19 cellular contexts compared by ENCODE assay signal in the genomic region with DNA sequence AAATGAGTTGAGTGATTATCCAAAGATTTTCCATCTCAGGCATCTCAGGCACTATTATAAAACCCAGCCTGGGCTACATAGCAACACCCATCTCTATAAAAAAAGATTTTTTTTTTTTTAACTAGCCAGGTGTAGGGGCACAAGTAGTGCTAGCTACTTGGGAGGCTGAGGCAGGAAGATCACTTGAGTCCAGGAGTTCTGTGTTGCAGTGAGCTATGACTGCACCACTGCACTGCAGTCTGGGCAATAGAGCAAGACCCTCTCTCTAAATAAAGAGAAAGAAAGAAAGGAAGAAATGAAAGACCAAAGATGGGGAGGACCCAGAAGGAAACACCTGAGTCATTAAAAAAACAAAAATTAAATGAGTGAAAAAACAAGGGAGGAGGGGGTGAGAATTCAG. TPM values are rescaled to one million over a fixed set of nuclear protein-coding genes. Genes with fewer than 3 reads are reported as not detected.
DNase-seq lines count a peak whose midpoint lies in the region; ATAC-seq, FAIRE-seq and TF ChIP-seq lines count a peak whose summit lies in the region.
"Had no signal": no experiment of that assay in that cellular context is flagged by ENCODE, and none has a peak within 500 bp of the region (broad histone marks: within the 10 kb centered on the region; RNA-seq: fewer than 3 reads in every experiment).

No MANE protein-coding gene starts in this region.

- H3K4me3 Mint-ChIP-seq in activated naive CD4-positive, alpha-beta T cell treated with anti-CD3 and anti-CD28 coated beads, Interleukin-2, amount 50 U/mL, for 24 hours: peak overlapping the region; percentile 26
- no peak overlapping the region for H3K4me3 Mint-ChIP-seq in CD8-positive, alpha-beta T cell
- no peak overlapping the region for H3K4me3 Mint-ChIP-seq in stimulated activated effector memory CD8-positive, alpha-beta T cell treated with anti-CD3 and anti-CD28 coated beads, Interleukin-12 subunit alpha, Interleukin-12 subunit beta, amount 100 ng/mL, for 72 hours
- H3K4me3 Mint-ChIP-seq: CD14-positive monocyte had no signal

- TF ChIP-seq POLR2A in K562 (conservative IDR thresholded peaks at IDR 0.05) (no peak), gastroesophageal sphincter (IDR thresholded peaks at IDR 0.05) (no peak)

- H3K79me2 ChIP-seq in K562 (ENCODE audit: control insufficient read depth, insufficient read depth, low read length): peaks cover 89% of the 10 kb centered on the region

- no peaks in the 10 kb centered on the region for H3K27me3 Mint-ChIP-seq in activated naive CD4-positive, alpha-beta T cell treated with anti-CD3 and anti-CD28 coated beads, Interleukin-2, amount 50 U/mL, for 24 hours
- no peaks in the 10 kb centered on the region for H3K27me3 Mint-ChIP-seq in CD8-positive, alpha-beta T cell (ENCODE audit: low read depth)

- no TSS peak for BruUV-seq in K562 (replicated peaks; lab: Mats Ljungman, UMichigan)

- no peaks in the 10 kb centered on the region for H3K9me3 Mint-ChIP-seq in activated naive CD4-positive, alpha-beta T cell treated with anti-CD3 and anti-CD28 coated beads, Interleukin-2, amount 50 U/mL, for 24 hours
- no peaks in the 10 kb centered on the region for H3K9me3 Mint-ChIP-seq in CD8-positive, alpha-beta T cell
- no peaks in the 10 kb centered on the region for H3K9me3 Mint-ChIP-seq in stimulated activated effector memory CD8-positive, alpha-beta T cell treated with anti-CD3 and anti-CD28 coated beads, Interleukin-12 subunit alpha, Interleukin-12 subunit beta, amount 100 ng/mL, for 72 hours
- H3K9me3 Mint-ChIP-seq: CD14-positive monocyte had no signal

- in situ Hi-C loops in K562 (cut with MboI): no loop called here

- peaks cover 7% of the 10 kb centered on the region for H3K4me1 ChIP-seq in CD8-positive, alpha-beta T cell (ENCODE audit: insufficient read depth, low read length)
- H3K4me1 ChIP-seq in K562 (replicated peaks in 1 of 2; ENCODE audit: control insufficient read depth in 2 of 2, insufficient read depth in 2 of 2, low read length in 2 of 2) (peaks cover 0 to 11% of the 10 kb centered on the region in 2 experiments; a peak in 2 of 5 replicates), gastroesophageal sphincter (peaks cover 0 to 52% (median 0%) of the 10 kb centered on the region in 3 donors)

- no peak overlapping the region for H2AFZ ChIP-seq in K562 (ENCODE audit: low read depth, low read length)

- POLR2A ChIA-PET in CD8-positive, alpha-beta T cell (lab: Charles Lee): interaction anchor here (0.7 kb wide), 1 partner anchor 12 kb away, joined by 3 read pairs; no protein-coding TSS in a partner anchor
- POLR2A ChIA-PET in K562 (lab: Yijun Ruan, JAX): interaction anchor here (0.8 kb wide), 1 partner anchor 623 kb away, joined by 4 read pairs; no protein-coding TSS in a partner anchor

- no peak for ATAC-seq in CD8-positive, alpha-beta T cell
- ATAC-seq in K562: no peak
- ATAC-seq in stimulated activated effector memory CD8-positive, alpha-beta T cell treated with anti-CD3 and anti-CD28 coated beads, Interleukin-12 subunit alpha, Interleukin-12 subunit beta, amount 100 ng/mL, for 72 hours: no peak
- ATAC-seq in gastroesophageal sphincter: no peak
- ATAC-seq in Right ventricle myocardium superior (ENCODE audit: poor library complexity): no peak
- no peak for ATAC-seq in left colon
- ATAC-seq: GM12878, Right ventricle myocardium inferior had no signal

- no peak for FAIRE-seq in K562 (lab: Jason Lieb, UNC)
- FAIRE-seq: GM12878 had no signal

- H4K20me1 ChIP-seq in K562 (replicated peaks; ENCODE audit: control insufficient read depth, insufficient read depth, low read length): no peaks in the 10 kb centered on the region; the same call in 1 of the 2 replicates

- H3K27me3 ChIP-seq in CD8-positive, alpha-beta T cell (ENCODE audit: insufficient read depth, low read length): no peaks in the 10 kb centered on the region
- no peaks in the 10 kb centered on the region for H3K27me3 ChIP-seq in K562 (ENCODE audit: control insufficient read depth in 2 of 2, insufficient read depth in 2 of 2, low read length in 2 of 2)
- H3K27me3 ChIP-seq in gastroesophageal sphincter: no peaks in the 10 kb centered on the region

- no peak for DNase-seq in activated naive CD4-positive, alpha-beta T cell treated with Interleukin-2 at 50 U/mL for 16 hours
- DNase-seq in CD8-positive, alpha-beta T cell: no peak
- DNase-seq in K562 (ENCODE audit: extremely low read depth in 1 of 4, low spot score in 3 of 4): no peak
- no peak for DNase-seq in stimulated activated effector memory CD8-positive, alpha-beta T cell treated with anti-CD3 and anti-CD28 coated beads, Interleukin-12 subunit alpha, Interleukin-12 subunit beta, amount 100 ng/mL, for 72 hours (ENCODE audit: low spot score in 2 of 2)
- DNase-seq in Right ventricle myocardium superior: no peak
- no peak for DNase-seq in left colon
- DNase-seq: COR-L47, DND-41, Kasumi-1, NCI-H1417, NCI-H1694 treated with DMSO at 0.1 percent for 48 hours, NCI-H2081 treated with DMSO at 0.1 percent for 48 hours, NCI-H446 treated with DMSO at 0.1 percent for 48 hours, NCI-H526 treated with DMSO at 0.1 percent for 48 hours had no signal

- TF ChIP-seq CTCF in CD8-positive, alpha-beta T cell (IDR thresholded peaks at IDR 0.05): no peak
- TF ChIP-seq CTCF in K562 (IDR thresholded peaks at IDR 0.05 in 2 of 3, conservative IDR thresholded peaks at IDR 0.05 in 1 of 3; ENCODE audit: insufficient read depth in 2 of 3, low read depth in 1 of 3, low read length in 3 of 3): no peak
- TF ChIP-seq CTCF in gastroesophageal sphincter (IDR thresholded peaks at IDR 0.05): no peak

- CTCF ChIA-PET in CD8-positive, alpha-beta T cell (lab: Charles Lee): no interaction called here
- CTCF ChIA-PET in K562 (lab: Yijun Ruan, JAX; ENCODE audit: low intra/inter-chr PET ratio): no interaction called here

- no peak for TF ChIP-seq RAD21 in K562 (CRISPR knock-in tag; conservative IDR thresholded peaks at IDR 0.05 in 1 of 2, IDR thresholded peaks at IDR 0.05 in 1 of 2)

- H3K9me3 ChIP-seq in CD8-positive, alpha-beta T cell (ENCODE audit: low read length): no peaks in the 10 kb centered on the region
- H3K9me3 ChIP-seq in K562 (replicated peaks; ENCODE audit: control insufficient read depth, insufficient read depth, low read depth, low read length) (no peaks in the 10 kb centered on the region), gastroesophageal sphincter (no peaks in the 10 kb centered on the region)

- intact Hi-C loops in CD8-positive, alpha-beta T cell (cut with DNase I, micrococcal nuclease): no loop called here
- intact Hi-C loops in K562 (cut with micrococcal nuclease) (no loop called here), Right ventricle myocardium superior (cut with DNase I) (no loop called here), left colon (cut with DNase I, micrococcal nuclease) (no loop called here)

- peaks cover 63% of the 10 kb centered on the region for H3K4me1 Mint-ChIP-seq in activated naive CD4-positive, alpha-beta T cell treated with anti-CD3 and anti-CD28 coated beads, Interleukin-2, amount 50 U/mL, for 24 hours
- peaks cover 71% of the 10 kb centered on the region for H3K4me1 Mint-ChIP-seq in CD8-positive, alpha-beta T cell (ENCODE audit: low read depth)
- peaks cover 41% of the 10 kb centered on the region for H3K4me1 Mint-ChIP-seq in stimulated activated effector memory CD8-positive, alpha-beta T cell treated with anti-CD3 and anti-CD28 coated beads, Interleukin-12 subunit alpha, Interleukin-12 subunit beta, amount 100 ng/mL, for 72 hours

- H3K9me1 ChIP-seq in K562 (ENCODE audit: control insufficient read depth, insufficient read depth, low read length): no peaks in the 10 kb centered on the region

- H3K27ac ChIP-seq in CD8-positive, alpha-beta T cell (ENCODE audit: low read depth, low read length): no peak overlapping the region
- H3K27ac ChIP-seq in K562 (ENCODE audit: extremely low read depth, low read depth, low read length) (no peak overlapping the region), gastroesophageal sphincter (no peak overlapping the region)

- no peak overlapping the region for H3K9ac ChIP-seq in K562 (ENCODE audit: insufficient read depth in 1 of 2, low read depth in 2 of 2, low read length in 2 of 2)

- TF ChIP-seq EP300 in K562 (IDR thresholded peaks at IDR 0.05; ENCODE audit: low read length) (no peak), gastroesophageal sphincter (IDR thresholded peaks at IDR 0.05) (no peak)

- no peak overlapping the region for H3K4me2 ChIP-seq in K562 (ENCODE audit: insufficient read depth, low read length)

- peaks cover 15% of the 10 kb centered on the region for H3K36me3 Mint-ChIP-seq in activated naive CD4-positive, alpha-beta T cell treated with anti-CD3 and anti-CD28 coated beads, Interleukin-2, amount 50 U/mL, for 24 hours
- peaks cover 41% of the 10 kb centered on the region for H3K36me3 Mint-ChIP-seq in CD8-positive, alpha-beta T cell
- H3K36me3 Mint-ChIP-seq in stimulated activated effector memory CD8-positive, alpha-beta T cell treated with anti-CD3 and anti-CD28 coated beads, Interleukin-12 subunit alpha, Interleukin-12 subunit beta, amount 100 ng/mL, for 72 hours: peaks cover 11% of the 10 kb centered on the region

- peak overlapping the region; percentile 25 for H3K27ac Mint-ChIP-seq in activated naive CD4-positive, alpha-beta T cell treated with anti-CD3 and anti-CD28 coated beads, Interleukin-2, amount 50 U/mL, for 24 hours
- H3K27ac Mint-ChIP-seq in CD8-positive, alpha-beta T cell: peak overlapping the region; percentile 55
- peak overlapping the region; percentile 13 for H3K27ac Mint-ChIP-seq in stimulated activated effector memory CD8-positive, alpha-beta T cell treated with anti-CD3 and anti-CD28 coated beads, Interleukin-12 subunit alpha, Interleukin-12 subunit beta, amount 100 ng/mL, for 72 hours

- no peak overlapping the region for H3K4me3 ChIP-seq in CD8-positive, alpha-beta T cell (ENCODE audit: low read depth, low read length)
- H3K4me3 ChIP-seq in K562: no peak overlapping the region
- H3K4me3 ChIP-seq in gastroesophageal sphincter: no peak overlapping the region
- H3K4me3 ChIP-seq: GM12878 had no signal

- H3K36me3 ChIP-seq in CD8-positive, alpha-beta T cell (ENCODE audit: insufficient read depth, low read length): no peaks in the 10 kb centered on the region
- H3K36me3 ChIP-seq in K562 (ENCODE audit: control insufficient read depth, insufficient read depth, low read length) (peaks cover 29% of the 10 kb centered on the region; the same call in 2 of the 3 replicates), gastroesophageal sphincter (peaks cover 0 to 3% of the 10 kb centered on the region in 2 donors)

RNA-seq across cellular contexts. Expression of a gene that starts 14.1 kb away (rescaled TPM):
- total RNA-seq in CD8-positive, alpha-beta T cell: 100 to 1,000 TPM in 1 of 2 experiments, 10 to 100 TPM in 1; 96.7 to 103 TPM
- total RNA-seq in K562 (2011; cell fraction: chromatin; rRNA removed; ENCODE audit: low replicate concordance): 47.1 and 111 TPM in 2 replicates
- total RNA-seq in K562 (2011; cell fraction: nucleolus; rRNA removed): 16.2 and 22.8 TPM in 2 replicates
- 55.4 and 88.9 TPM in 2 replicates for total RNA-seq in K562 (2011; cell fraction: nucleoplasm; rRNA removed)
- 34.7 and 45.5 TPM in 2 replicates for total RNA-seq in K562 (2014; rRNA removed)
- total RNA-seq in K562 (2014; rRNA removed; fragmentation: Illumina TruSeq; extraction: Trizol): 43.0 and 52.8 TPM in 2 replicates
- 34.5 and 42.8 TPM in 2 replicates for total RNA-seq in K562 (2015; rRNA removed; fragmentation: Illumina TruSeq; extraction: Trizol)
- 37.3 and 53.1 TPM in 2 replicates for total RNA-seq in K562 (2021)
- 25.2 and 26.3 TPM in 2 replicates for polyA plus RNA-seq in K562 (2011; rRNA removed)
- 7.2 and 13.6 TPM in 2 replicates for polyA plus RNA-seq in K562 (2011; cell fraction: cytosol; rRNA removed)
- 26.3 and 32.7 TPM in 2 replicates for polyA plus RNA-seq in K562 (2011; cell fraction: nucleus; rRNA removed)
- 24.0 and 42.9 TPM in 2 replicates for polyA plus RNA-seq in K562 (2012)
- 59.2 and 63.6 TPM in 2 replicates for polyA plus RNA-seq in K562 (2014; fragmentation: Illumina TruSeq; extraction: Trizol)
- 10 to 100 TPM in 1 of 2 experiments, 1 to 10 TPM in 1; 9.7 to 14.4 TPM for polyA plus RNA-seq in K562 (2014; fragmentation: Nextera tagmentation; extraction: Ambion mirVana)
- polyA plus RNA-seq in K562 (2014; rRNA removed): 24.1 and 33.0 TPM in 2 replicates
- polyA minus RNA-seq in K562 (2011; rRNA and poly(A)+ RNA removed): 67.6 and 88.5 TPM in 2 replicates
- 26.3 and 33.4 TPM in 2 replicates for polyA minus RNA-seq in K562 (2011; cell fraction: cytosol; rRNA and poly(A)+ RNA removed)
- polyA minus RNA-seq in K562 (2011; cell fraction: nucleus; rRNA and poly(A)+ RNA removed): 16.0 and 39.0 TPM in 2 replicates
- total RNA-seq in gastroesophageal sphincter: 10 to 100 TPM; 63.9 to 99.1 (median 80.8) TPM
- total RNA-seq in Right ventricle myocardium superior: 37.7 TPM
- 10 to 100 TPM; 47.5 to 47.7 TPM for total RNA-seq in left colon

RNA-seq across cellular contexts. Expression of a gene that starts 14.5 kb away (rescaled TPM):
- 1 to 10 TPM; 1.4 to 2.0 TPM for total RNA-seq in CD8-positive, alpha-beta T cell
- total RNA-seq in K562 (2011; cell fraction: chromatin; rRNA removed; ENCODE audit: low replicate concordance): 5.2 TPM in 2 replicates
- 2.2 and 4.8 TPM in 2 replicates for total RNA-seq in K562 (2011; cell fraction: nucleolus; rRNA removed)
- 4.5 and 6.7 TPM in 2 replicates for total RNA-seq in K562 (2011; cell fraction: nucleoplasm; rRNA removed)
- 12.4 and 13.7 TPM in 2 replicates for total RNA-seq in K562 (2014; rRNA removed)
- 16.7 and 18.4 TPM in 2 replicates for total RNA-seq in K562 (2014; rRNA removed; fragmentation: Illumina TruSeq; extraction: Trizol)
- total RNA-seq in K562 (2015; rRNA removed; fragmentation: Illumina TruSeq; extraction: Trizol): 13.8 and 14.5 TPM in 2 replicates
- total RNA-seq in K562 (2021): 10.4 and 10.6 TPM in 2 replicates
- polyA plus RNA-seq in K562 (2011; rRNA removed): 14.3 and 15.6 TPM in 2 replicates
- 3.4 and 12.8 TPM in 2 replicates for polyA plus RNA-seq in K562 (2011; cell fraction: cytosol; rRNA removed)
- 4.1 and 5.8 TPM in 2 replicates for polyA plus RNA-seq in K562 (2011; cell fraction: nucleus; rRNA removed)
- polyA plus RNA-seq in K562 (2012): 28.7 and 40.3 TPM in 2 replicates
- polyA plus RNA-seq in K562 (2014; fragmentation: Illumina TruSeq; extraction: Trizol): 10.8 and 13.9 TPM in 2 replicates
- 10 to 100 TPM; 37.5 to 40.6 TPM for polyA plus RNA-seq in K562 (2014; fragmentation: Nextera tagmentation; extraction: Ambion mirVana)
- polyA plus RNA-seq in K562 (2014; rRNA removed): 11.9 and 17.0 TPM in 2 replicates
- 9.5 and 11.2 TPM in 2 replicates for polyA minus RNA-seq in K562 (2011; rRNA and poly(A)+ RNA removed)
- polyA minus RNA-seq in K562 (2011; cell fraction: cytosol; rRNA and poly(A)+ RNA removed): 2.7 and 5.7 TPM in 2 replicates
- polyA minus RNA-seq in K562 (2011; cell fraction: nucleus; rRNA and poly(A)+ RNA removed): 2.8 and 4.7 TPM in 2 replicates
- total RNA-seq in gastroesophageal sphincter: 100 to 1,000 TPM in 1 of 4 donors, 10 to 100 TPM in 3; 55.2 to 117 (median 74.0) TPM
- total RNA-seq in Right ventricle myocardium superior: 127 TPM
- total RNA-seq in left colon: 10 to 100 TPM; 20.6 to 36.1 TPM
